Comparison of ENCODE assay signal across 23 cellular contexts in genomic region chrX:46991664-46992063, GRCh38.
"Had no signal": no experiment of that assay in that cellular context is flagged by ENCODE, and none has a peak within 500 bp of the region (broad histone marks: within the 10 kb centered on the region; RNA-seq: fewer than 3 reads in every experiment).

No MANE protein-coding gene starts in this region.

- H3K9me3 ChIP-seq: lower lobe of right lung, thoracic aorta, upper lobe of left lung had no signal

- H3K27me3 ChIP-seq: esophagus muscularis mucosa, upper lobe of left lung had no signal

- ATAC-seq: activated CD4-positive, alpha-beta T cell treated with anti-CD3 and anti-CD28 coated beads for 36 hours; activated T-cell treated with anti-CD3 and anti-CD28 coated beads, Interleukin-2, amount 50 U/mL, for 4 hours; effector memory CD8-positive, alpha-beta T cell; left lobe of liver; lower lobe of right lung; sciatic nerve; stimulated activated naive B cell treated with anti-CD40 and anti-IgM and Interleukin-4, amounts not matched to agents 10 μg/mL and 1 μg/mL and 100 μg/mL, for 72 hours had no signal

- H3K4me3 ChIP-seq: esophagus muscularis mucosa, lower lobe of right lung, thoracic aorta, upper lobe of left lung had no signal

- H3K4me1 ChIP-seq: esophagus muscularis mucosa, lower lobe of right lung, upper lobe of left lung had no signal

- H3K36me3 ChIP-seq: lower lobe of right lung, thoracic aorta, upper lobe of left lung had no signal

- DNase-seq: activated B cell treated with CpG ODN at 0.5 μM for 24 hours; activated CD4-positive, alpha-beta T cell treated with anti-CD3 and anti-CD28 coated beads for 36 hours; activated CD4-positive, alpha-beta T cell treated with anti-CD3 and anti-CD28 coated beads, Interleukin-2, amount 50 U/mL, for 4 hours; activated CD8-positive, alpha-beta memory T cell treated with anti-CD3 and anti-CD28 coated beads for 24 hours; activated CD8-positive, alpha-beta memory T cell treated with anti-CD3 and anti-CD28 coated beads, Interleukin-2, amount 50 U/mL, for 4 hours; activated naive CD4-positive, alpha-beta T cell treated with Interleukin-2 at 50 U/mL for 16 hours; activated naive CD8-positive, alpha-beta T cell treated with anti-CD3 and anti-CD28 coated beads for 36 hours; activated T-cell treated with anti-CD3 and anti-CD28 coated beads, Interleukin-2, amount 50 U/mL, for 4 hours; central memory CD4-positive, alpha-beta T cell; effector memory CD8-positive, alpha-beta T cell; hypothalamus; lower lobe of right lung; naive B cell; small intestine; stimulated activated CD4-positive, alpha-beta T cell treated with anti-CD3 and anti-CD28 coated beads, Interleukin-2, amount 100 ng/mL, for 48 hours; stimulated activated CD8-positive, alpha-beta memory T cell treated with anti-CD3 and anti-CD28 coated beads, Interleukin-4, amount 100 ng/mL, for 48 hours; stimulated activated naive B cell treated with anti-CD40 and anti-IgM and Interleukin-4, amounts not matched to agents 10 μg/mL and 1 μg/mL and 100 μg/mL, for 72 hours; T-helper 1 cell had no signal

- H3K27ac ChIP-seq: esophagus muscularis mucosa, lower lobe of right lung, thoracic aorta, upper lobe of left lung had no signal
